16 cellular contexts compared by ENCODE assay signal in the genomic region with DNA sequence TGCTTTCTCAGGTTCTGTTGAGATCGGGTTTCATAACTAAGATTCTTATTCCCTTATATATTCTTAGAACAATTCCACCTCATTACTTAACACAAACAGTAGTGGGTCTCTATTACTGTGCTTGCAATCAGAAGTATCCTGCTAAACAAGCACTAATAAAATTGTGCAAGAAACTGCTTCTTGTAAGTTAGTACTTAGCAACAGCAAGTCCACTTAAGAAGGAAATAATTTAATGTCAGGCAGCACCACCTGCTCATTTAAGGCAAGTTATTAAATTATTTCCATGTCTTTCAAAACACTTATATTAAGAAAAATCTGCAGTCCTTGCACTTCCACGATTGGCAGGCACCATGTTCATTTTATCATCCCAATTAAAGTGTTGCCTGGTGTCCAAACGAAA.
DNase-seq lines count a peak whose midpoint lies in the region; ATAC-seq and TF ChIP-seq lines count a peak whose summit lies in the region.
"Had no signal": no experiment of that assay in that cellular context is flagged by ENCODE, and none has a peak within 500 bp of the region (broad histone marks: within the 10 kb centered on the region; RNA-seq: fewer than 3 reads in every experiment).

No MANE protein-coding gene starts in this region.

- H4K20me1 ChIP-seq in smooth muscle cell (ENCODE audit: low read depth): no peaks in the 10 kb centered on the region

- no peak overlapping the region for H3K9ac ChIP-seq in smooth muscle cell (ENCODE audit: low read depth)

- H2AFZ ChIP-seq in smooth muscle cell (ENCODE audit: low read depth): no peak overlapping the region

- H3K4me2 ChIP-seq in smooth muscle cell: peak overlapping the region; percentile 33

- peaks cover 89% of the 10 kb centered on the region for H3K79me2 ChIP-seq in smooth muscle cell (ENCODE audit: low read depth)

- peaks cover 29% of the 10 kb centered on the region for H3K4me1 ChIP-seq in smooth muscle cell (ENCODE audit: low read depth)

- H3K4me1 Mint-ChIP-seq in activated T-cell treated with anti-CD3 and anti-CD28 coated beads, Interleukin-2, amount 50 U/mL, for 24 hours (ENCODE audit: low read depth): peaks cover 70% of the 10 kb centered on the region
- peaks cover 48% of the 10 kb centered on the region for H3K4me1 Mint-ChIP-seq in T-helper 17 cell

- no peaks in the 10 kb centered on the region for H3K27me3 Mint-ChIP-seq in activated T-cell treated with anti-CD3 and anti-CD28 coated beads, Interleukin-2, amount 50 U/mL, for 24 hours
- no peaks in the 10 kb centered on the region for H3K27me3 Mint-ChIP-seq in T-helper 17 cell

- peaks cover 5% of the 10 kb centered on the region for H3K36me3 ChIP-seq in smooth muscle cell (ENCODE audit: low read depth)

- no peak for TF ChIP-seq CTCF in smooth muscle cell (IDR thresholded peaks at IDR 0.05; ENCODE audit: borderline replicate concordance, insufficient read depth, poor library complexity, severe bottlenecking)

- no peak overlapping the region for H3K4me3 Mint-ChIP-seq in activated T-cell treated with anti-CD3 and anti-CD28 coated beads, Interleukin-2, amount 50 U/mL, for 24 hours
- no peak overlapping the region for H3K4me3 Mint-ChIP-seq in T-helper 17 cell

- WGBS in smooth muscle cell (ENCODE audit: low lambda C conversion rate): 96% methylated on average over 3 of the region's 3 CpGs

- no peak for DNase-seq in activated T-cell treated with anti-CD3 and anti-CD28 coated beads, Interleukin-2, amount 50 U/mL, for 24 hours
- DNase-seq in activated T-cell treated with anti-CD3 and anti-CD28 coated beads for 4 hours: no peak
- DNase-seq in T-helper 17 cell: no peak
- DNase-seq in iris pigment epithelial cell (ENCODE audit: low read depth): peak; percentile 37
- DNase-seq in smooth muscle cell (lab: John Stamatoyannopoulos, UW; ENCODE audit: unreplicated experiment): no peak
- DNase-seq in stimulated activated CD4-positive, alpha-beta T cell treated with anti-CD3 and anti-CD28 coated beads, Interleukin-2, amount 100 ng/mL, for 24 hours: no peak
- DNase-seq in Ammon's horn (ENCODE audit: low spot score): no peak
- no peak for DNase-seq in NCI-H510A treated with DMSO at 0.1 percent for 48 hours (lab: John Stamatoyannopoulos, UW)
- DNase-seq: activated CD4-positive, alpha-beta T cell treated with anti-CD3 and anti-CD28 coated beads for 48 hours; activated effector memory CD4-positive, alpha-beta T cell treated with Interleukin-2 at 50 U/mL for 16 hours; DMS 273 treated with DMSO at 0.1 percent for 48 hours; glutamatergic neuron; KBM-7; NCI-H510A; T-helper 2 cell had no signal

- peaks cover 21% of the 10 kb centered on the region for H3F3A ChIP-seq in smooth muscle cell (ENCODE audit: low read depth)

- H3K36me3 Mint-ChIP-seq in activated T-cell treated with anti-CD3 and anti-CD28 coated beads, Interleukin-2, amount 50 U/mL, for 24 hours (ENCODE audit: low read depth): peaks cover 16% of the 10 kb centered on the region
- H3K36me3 Mint-ChIP-seq in T-helper 17 cell (ENCODE audit: low read depth): peaks cover 6% of the 10 kb centered on the region

- H3K9me3 Mint-ChIP-seq in activated T-cell treated with anti-CD3 and anti-CD28 coated beads, Interleukin-2, amount 50 U/mL, for 24 hours: peaks cover 7% of the 10 kb centered on the region

- no peaks in the 10 kb centered on the region for H3K27me3 ChIP-seq in smooth muscle cell (ENCODE audit: low read depth)

- peak overlapping the region; percentile 77 for H3K27ac Mint-ChIP-seq in activated T-cell treated with anti-CD3 and anti-CD28 coated beads, Interleukin-2, amount 50 U/mL, for 24 hours
- H3K27ac Mint-ChIP-seq in T-helper 17 cell: peak overlapping the region; percentile 51

- H3K9me3 ChIP-seq in T-helper 17 cell (ENCODE audit: control insufficient read depth, low read length, poor library complexity, severe bottlenecking) (no peaks in the 10 kb centered on the region), smooth muscle cell (replicated peaks; ENCODE audit: low read depth) (no peaks in the 10 kb centered on the region)

- peak overlapping the region; percentile 84 for H3K27ac ChIP-seq in smooth muscle cell (ENCODE audit: low read depth)

- no peak overlapping the region for H3K4me3 ChIP-seq in smooth muscle cell

- ATAC-seq in T-helper 17 cell: no peak
- ATAC-seq: Panc1 had no signal
